Comparison of ENCODE assay signal across 1 cellular context in genomic region chr10:62858364-62858763, GRCh38.
TF ChIP-seq lines count a peak whose summit lies in the region.

No MANE protein-coding gene starts in this region.

TF ChIP-seq in GM12878, 131 proteins besides CTCF, POLR2A, EP300 and RAD21:
- TF ChIP-seq CREM (IDR thresholded peaks at IDR 0.05; ENCODE audit: low read depth) = 0 out of 2 replicates have a peak, but pooled peaks have one; percentile 15
- TF ChIP-seq PRDM15 (CRISPR knock-in tag; IDR thresholded peaks at IDR 0.05) = no peak
